ENCODE assay signal across 7 cellular contexts in the genomic region with DNA sequence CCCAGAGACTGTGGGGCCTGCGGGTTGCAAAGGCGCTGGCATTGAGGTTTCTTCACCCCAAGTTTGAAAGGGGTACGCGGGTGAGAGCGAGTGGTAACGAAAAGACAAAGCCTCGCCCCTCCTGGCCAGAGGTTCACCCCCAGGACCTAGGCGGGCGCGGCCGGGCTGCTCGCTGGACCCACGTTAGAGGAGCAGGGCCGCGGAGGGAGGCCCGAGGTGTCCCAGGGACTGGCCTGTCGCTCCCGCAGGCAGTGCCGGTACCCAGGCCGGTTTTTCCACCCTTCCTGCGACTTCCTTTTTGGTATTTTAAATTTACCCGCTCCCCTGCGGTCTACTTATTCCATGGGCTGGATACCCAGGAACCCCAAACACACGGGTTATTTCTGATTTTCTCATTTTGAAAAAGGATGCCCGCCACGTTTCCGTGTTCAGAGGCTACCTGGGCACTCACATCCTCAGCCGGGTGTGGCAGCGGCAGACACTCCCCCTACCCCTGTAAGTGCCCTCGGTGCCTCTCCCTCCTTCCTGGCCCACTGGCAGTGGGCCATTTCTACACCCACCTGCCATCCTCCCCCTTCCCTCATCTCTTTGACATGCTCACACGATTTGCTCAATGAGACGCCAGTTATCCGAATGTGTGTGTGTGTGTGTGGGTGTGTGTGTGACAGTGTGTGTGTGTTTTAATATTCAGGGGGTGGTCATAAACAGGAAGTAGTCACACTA. TPM values are rescaled to one million over a fixed set of nuclear protein-coding genes. Genes with fewer than 3 reads are reported as not detected.
A peak's percentile ranks its signal among the peaks of the same experiment; 100 is the strongest.
DNase-seq lines count a peak whose midpoint lies in the region; ATAC-seq and FAIRE-seq lines count a peak whose summit lies in the region.

No MANE protein-coding gene starts in this region.

- H3K4me1 Mint-ChIP-seq in T-helper 17 cell, result peaks cover 7% of the 10 kb centered on the region

- DNase-seq in HAP-1 (ENCODE audit: low spot score in 2 of 2), result no peak
- no peak for DNase-seq in T-helper 17 cell
- DNase-seq in glomerular visceral epithelial cell (ENCODE audit: extremely low spot score), result peak; percentile 62
- no peak for DNase-seq in G401 (ENCODE audit: low spot score)
- DNase-seq in GM19239 (ENCODE audit: insufficient read length, low spot score), result no peak
- no peak for DNase-seq in mesenteric fat pad (ENCODE audit: low spot score)

- FAIRE-seq in GM19239 (lab: Jason Lieb, UNC), result no peak

- H3K9me3 ChIP-seq in HAP-1, result no peaks in the 10 kb centered on the region
- H3K9me3 ChIP-seq in T-helper 17 cell (ENCODE audit: control insufficient read depth, low read length, poor library complexity, severe bottlenecking), result no peaks in the 10 kb centered on the region
- H3K9me3 ChIP-seq in skeletal muscle satellite cell (replicated peaks; ENCODE audit: low read length), result no peaks in the 10 kb centered on the region

- H3K4me1 ChIP-seq in HAP-1 (peaks cover 10% of the 10 kb centered on the region; the same call in 1 of the 2 replicates), skeletal muscle satellite cell (ENCODE audit: control insufficient read depth, insufficient read depth, low read length) (peaks cover 93% of the 10 kb centered on the region)

- H3K4me3 ChIP-seq in HAP-1, result peak overlapping the region; percentile 42
- peak overlapping the region; percentile 79 for H3K4me3 ChIP-seq in skeletal muscle satellite cell (ENCODE audit: low read length)

- peak overlapping the region; percentile 98 for H3K9ac ChIP-seq in skeletal muscle satellite cell (ENCODE audit: low read depth, low read length)

- H3K27me3 ChIP-seq in HAP-1 (ENCODE audit: low read depth) (no peaks in the 10 kb centered on the region), skeletal muscle satellite cell (ENCODE audit: control insufficient read depth, insufficient read depth, low read length) (no peaks in the 10 kb centered on the region)

- peak overlapping the region; percentile 90 for H3K4me2 ChIP-seq in skeletal muscle satellite cell (ENCODE audit: low read length)

- in situ Hi-C loops in HAP-1 (cut with MboI; ENCODE audit: low sequenced_read_pairs) (no loop called here), G401 (cut with HindIII; ENCODE audit: low sequenced_read_pairs) (no loop called here)

- H3K27ac Mint-ChIP-seq in T-helper 17 cell, result no peak overlapping the region

- peak overlapping the region; percentile 83 for H3K4me3 Mint-ChIP-seq in T-helper 17 cell

- H3K27me3 Mint-ChIP-seq in T-helper 17 cell, result peaks cover 96% of the 10 kb centered on the region

- H3K36me3 Mint-ChIP-seq in T-helper 17 cell (ENCODE audit: low read depth), result peaks cover 4% of the 10 kb centered on the region

- no peaks in the 10 kb centered on the region for H3K36me3 ChIP-seq in HAP-1 (replicated peaks)
- H3K36me3 ChIP-seq in skeletal muscle satellite cell (ENCODE audit: insufficient read depth, low read length), result peaks cover 41% of the 10 kb centered on the region

- no peak for ATAC-seq in T-helper 17 cell

RNA-seq across cellular contexts. Expression of a gene that starts 1.6 kb away (rescaled TPM):
- under 1 TPM in 1 of 2 donors, not detected in 1; 0.13 TPM for total RNA-seq in T-helper 17 cell
- 23.1 and 24.9 TPM in 2 replicates for total RNA-seq in skeletal muscle satellite cell (2012; rRNA removed)
- 1.5 and 3.1 TPM in 2 replicates for total RNA-seq in G401 (2014; rRNA removed; shearing (Covaris generic))
- 0.26 TPM for total RNA-seq in mesenteric fat pad

RNA-seq across cellular contexts. Expression of a gene that starts 10.1 kb away (rescaled TPM):
- total RNA-seq in T-helper 17 cell (not detected), mesenteric fat pad (0.42 TPM)
- 3.0 and 3.5 TPM in 2 replicates for total RNA-seq in skeletal muscle satellite cell (2012; rRNA removed)
- total RNA-seq in G401 (2014; rRNA removed; shearing (Covaris generic)), result 7.0 and 7.6 TPM in 2 replicates

RNA-seq across cellular contexts. Expression of a gene that starts 21.7 kb away (rescaled TPM):
- total RNA-seq in T-helper 17 cell, result 10 to 100 TPM; 10.8 to 13.1 TPM
- total RNA-seq in skeletal muscle satellite cell (2012; rRNA removed), result 11.9 and 13.3 TPM in 2 replicates
- total RNA-seq in G401 (2014; rRNA removed; shearing (Covaris generic)), result 8.2 and 10.1 TPM in 2 replicates
- total RNA-seq in mesenteric fat pad, result 10.2 TPM
